ENCODE assay signal across 16 cellular contexts in the genomic region with DNA sequence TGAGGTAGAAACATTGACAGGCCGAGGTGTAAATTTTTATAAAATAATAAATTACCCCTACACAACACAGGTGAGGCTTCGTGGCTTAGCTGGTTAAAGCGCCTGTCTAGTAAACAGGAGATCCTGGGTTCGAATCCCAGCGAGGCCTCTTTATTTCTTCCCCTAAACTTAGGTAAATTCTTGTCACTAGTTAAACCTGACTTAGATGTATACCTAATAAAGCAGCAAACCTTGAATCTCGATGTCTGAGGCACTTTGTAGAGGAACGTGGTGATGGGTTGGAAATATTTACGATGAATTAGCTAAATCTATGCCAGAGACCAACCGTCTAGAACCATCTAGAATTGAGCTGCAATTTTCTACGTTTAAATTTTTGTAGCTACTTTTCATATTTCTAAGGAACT.
DNase-seq lines count a peak whose midpoint lies in the region; ATAC-seq lines count a peak whose summit lies in the region.
"Had no signal": no experiment of that assay in that cellular context is flagged by ENCODE, and none has a peak within 500 bp of the region (broad histone marks: within the 10 kb centered on the region; RNA-seq: fewer than 3 reads in every experiment).

No MANE protein-coding gene starts in this region.

- H3K27ac ChIP-seq in substantia nigra (ENCODE audit: low read depth, low read length, poor library complexity, severe bottlenecking), result no peak overlapping the region
- H3K27ac ChIP-seq: vagina had no signal

- DNase-seq in activated CD4-positive, alpha-beta T cell treated with anti-CD3 and anti-CD28 coated beads, Interleukin-2, amount 50 U/mL, for 48 hours, result peak; percentile 6 to 21
- no peak for DNase-seq in activated CD4-positive, alpha-beta T cell treated with anti-CD3 and anti-CD28 coated beads, Interleukin-2, amount 50 U/mL, for 1 hour
- peak; percentile 43 for DNase-seq in HT-29 (ENCODE audit: low spot score)
- DNase-seq in RPMI8226, result peak; percentile 62
- peak; percentile 19 for DNase-seq in iPS-NIHi7 (ENCODE audit: extremely low spot score)
- DNase-seq in substantia nigra (lab: John Stamatoyannopoulos, UW), result no peak
- DNase-seq: activated CD8-positive, alpha-beta memory T cell treated with anti-CD3 and anti-CD28 coated beads, Interleukin-2, amount 10 ng/mL, durations not matched to agents 7 days and 5 days; amniotic stem cell; dermis blood vessel endothelial cell; mucosa of descending colon; NCI-H2227 treated with DMSO at 0.1 percent for 48 hours; SHP77; T-helper 9 cell had no signal

- ATAC-seq in GM21717 (IDR thresholded peaks at IDR 0.05; ENCODE audit: unreplicated experiment) (no peak), HG02981 (IDR thresholded peaks at IDR 0.05; ENCODE audit: unreplicated experiment) (no peak)
- ATAC-seq: activated CD8-positive, alpha-beta memory T cell treated with anti-CD3 and anti-CD28 coated beads, Interleukin-2, amount 10 ng/mL, durations not matched to agents 7 days and 5 days; mucosa of descending colon had no signal

Comparison
In these comparisons a context has a peak if more than half of its experiments do, and no peak if none do; other contexts are left out.
1. DNase-seq: peak in activated CD4-positive, alpha-beta T cell treated with anti-CD3 and anti-CD28 coated beads, Interleukin-2, amount 50 U/mL, for 48 hours (2 of 2), HT-29 (single experiment), RPMI8226 (single experiment) and iPS-NIHi7 (single experiment); none in activated CD4-positive, alpha-beta T cell treated with anti-CD3 and anti-CD28 coated beads, Interleukin-2, amount 50 U/mL, for 1 hour (single experiment) and substantia nigra (0 of 49).